Comparison of ENCODE assay signal across 10 cellular contexts in the genomic region with DNA sequence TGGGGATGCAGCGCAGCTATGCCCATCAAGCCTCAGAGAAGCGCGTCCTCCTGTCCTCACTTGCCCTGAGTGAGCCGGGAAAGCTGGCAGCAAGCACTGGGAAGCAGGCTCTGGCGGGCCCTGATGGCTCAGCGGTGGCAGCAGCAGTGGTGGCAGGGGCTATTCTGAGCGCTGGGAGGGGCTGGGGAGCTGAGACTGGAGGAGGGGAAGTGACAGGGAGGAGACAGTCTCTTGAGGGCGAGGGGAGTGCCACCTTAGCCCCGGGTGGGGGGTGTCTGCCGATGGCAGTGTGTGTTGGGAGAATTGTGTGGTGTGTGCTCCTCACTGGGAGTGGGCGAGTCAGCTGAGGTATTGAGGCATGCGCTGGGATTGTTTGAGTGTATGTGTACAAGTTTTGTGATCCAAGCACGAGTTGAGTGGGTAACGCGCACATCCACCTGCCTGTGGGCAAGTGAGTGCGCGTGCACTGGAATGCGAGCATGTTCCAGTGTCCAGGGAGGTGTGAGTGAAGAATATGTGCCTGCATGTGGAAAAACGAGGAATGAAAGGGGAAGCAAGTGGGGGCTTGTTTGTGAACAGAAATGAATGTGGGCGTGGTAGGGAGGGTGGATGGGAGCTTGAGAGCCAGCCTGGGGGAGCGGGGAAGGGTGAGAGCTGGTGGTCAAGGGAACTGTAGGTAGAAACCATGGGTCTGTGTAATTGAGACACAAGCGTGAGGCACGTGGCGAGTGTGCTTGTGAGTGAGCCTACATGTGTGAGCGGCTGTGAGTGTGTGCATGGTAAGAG. TPM values are rescaled to one million over a fixed set of nuclear protein-coding genes. Genes with fewer than 3 reads are reported as not detected.
DNase-seq lines count a peak whose midpoint lies in the region; ATAC-seq and TF ChIP-seq lines count a peak whose summit lies in the region.
"Had no signal": no experiment of that assay in that cellular context is flagged by ENCODE, and none has a peak within 500 bp of the region (broad histone marks: within the 10 kb centered on the region; RNA-seq: fewer than 3 reads in every experiment).

No MANE protein-coding gene starts in this region.

- H3K4me1 Mint-ChIP-seq in T-helper 1 cell treated with Interleukin-12 subunit alpha and Interleukin-12 subunit beta and Interleukin-4 antibody, amounts not matched to agents 30 μg/mL and 1 μg/mL, for 36 hours (ENCODE audit: low read depth), result no peaks in the 10 kb centered on the region
- H3K4me1 Mint-ChIP-seq in WTC11, result peaks cover 43% of the 10 kb centered on the region

- no peaks in the 10 kb centered on the region for H3K9me3 Mint-ChIP-seq in T-helper 1 cell treated with Interleukin-12 subunit alpha and Interleukin-12 subunit beta and Interleukin-4 antibody, amounts not matched to agents 30 μg/mL and 1 μg/mL, for 36 hours
- no peaks in the 10 kb centered on the region for H3K9me3 Mint-ChIP-seq in WTC11

- intact Hi-C loops in upper lobe of right lung (cut with DNase I), result no loop called here

- peak overlapping the region; percentile 58 for H3K27ac Mint-ChIP-seq in T-helper 1 cell treated with Interleukin-12 subunit alpha and Interleukin-12 subunit beta and Interleukin-4 antibody, amounts not matched to agents 30 μg/mL and 1 μg/mL, for 36 hours
- no peak overlapping the region for H3K27ac Mint-ChIP-seq in WTC11
- H3K27ac Mint-ChIP-seq: activated CD4-positive, alpha-beta T cell treated with anti-CD3 and anti-CD28 coated beads for 36 hours had no signal

- H3K27me3 ChIP-seq in kidney epithelial cell (ENCODE audit: control insufficient read depth, insufficient read depth, low read length), result peaks cover 14% of the 10 kb centered on the region
- peaks cover 13% of the 10 kb centered on the region for H3K27me3 ChIP-seq in upper lobe of right lung

- H3K4me3 Mint-ChIP-seq in T-helper 1 cell treated with Interleukin-12 subunit alpha and Interleukin-12 subunit beta and Interleukin-4 antibody, amounts not matched to agents 30 μg/mL and 1 μg/mL, for 36 hours, result no peak overlapping the region
- H3K4me3 Mint-ChIP-seq in WTC11, result 0 out of 2 replicates have a peak overlapping the region, but pooled peaks have one; percentile 5
- H3K4me3 Mint-ChIP-seq: activated CD4-positive, alpha-beta T cell treated with anti-CD3 and anti-CD28 coated beads for 36 hours had no signal

- H3K27me3 Mint-ChIP-seq in T-helper 1 cell treated with Interleukin-12 subunit alpha and Interleukin-12 subunit beta and Interleukin-4 antibody, amounts not matched to agents 30 μg/mL and 1 μg/mL, for 36 hours (ENCODE audit: low read depth), result peaks cover 36% of the 10 kb centered on the region
- H3K27me3 Mint-ChIP-seq in WTC11 (ENCODE audit: low read depth), result peaks cover 39% of the 10 kb centered on the region

- no peaks in the 10 kb centered on the region for H3K9me3 ChIP-seq in upper lobe of right lung

- no peaks in the 10 kb centered on the region for H3K36me3 ChIP-seq in kidney epithelial cell (ENCODE audit: control insufficient read depth, insufficient read depth, low read length)
- no peaks in the 10 kb centered on the region for H3K36me3 ChIP-seq in upper lobe of right lung

- DNase-seq in T-helper 1 cell, result no peak
- DNase-seq in WTC11 (ENCODE audit: low spot score), result peak; percentile 25
- no peak for DNase-seq in kidney epithelial cell (ENCODE audit: low read depth)
- peak; percentile 60 for DNase-seq in upper lobe of right lung
- no peak for DNase-seq in NK-92 (lab: John Stamatoyannopoulos, UW; ENCODE audit: unreplicated experiment)
- no peak for DNase-seq in stimulated activated CD4-positive, alpha-beta T cell treated with anti-CD3 and anti-CD28 coated beads, Interleukin-4, amount 100 ng/mL, for 4 hours
- DNase-seq: activated CD4-positive, alpha-beta T cell treated with anti-CD3 and anti-CD28 coated beads for 36 hours; occipital lobe had no signal

- TF ChIP-seq CTCF in WTC11 (IDR thresholded peaks at IDR 0.05) (no peak), kidney epithelial cell (IDR thresholded peaks at IDR 0.05; ENCODE audit: insufficient read depth, low read length, poor library complexity, severe bottlenecking) (peak; percentile 12), upper lobe of right lung (IDR thresholded peaks at IDR 0.05) (no peak)

- H3K4me3 ChIP-seq in kidney epithelial cell (ENCODE audit: low read depth, low read length) (no peak overlapping the region), upper lobe of right lung (no peak overlapping the region)

- no peak overlapping the region for H3K27ac ChIP-seq in upper lobe of right lung

- CTCF ChIA-PET in WTC11 (lab: Charles Lee), result interaction anchor here (0.8 to 4.8 kb wide), 11 partner anchors 14 to 155 kb away, joined by 3 to 37 read pairs (median 6); no protein-coding TSS in a partner anchor

- POLR2A ChIA-PET in WTC11 (lab: Charles Lee), result no interaction called here

- H3K36me3 Mint-ChIP-seq in T-helper 1 cell treated with Interleukin-12 subunit alpha and Interleukin-12 subunit beta and Interleukin-4 antibody, amounts not matched to agents 30 μg/mL and 1 μg/mL, for 36 hours (ENCODE audit: low read depth), result no peaks in the 10 kb centered on the region
- H3K36me3 Mint-ChIP-seq in WTC11, result no peaks in the 10 kb centered on the region

- H3K4me1 ChIP-seq in upper lobe of right lung, result peaks cover 12% of the 10 kb centered on the region

- no peak for ATAC-seq in WTC11
- no peak for ATAC-seq in upper lobe of right lung
- ATAC-seq in GM18861 (IDR thresholded peaks at IDR 0.05; ENCODE audit: unreplicated experiment), result no peak
- ATAC-seq: activated CD4-positive, alpha-beta T cell treated with anti-CD3 and anti-CD28 coated beads for 36 hours had no signal

TF ChIP-seq in WTC11, 78 proteins besides CTCF, POLR2A, EP300 and RAD21:
- TF ChIP-seq MXD4 (CRISPR knock-in tag; IDR thresholded peaks at IDR 0.05; ENCODE audit: borderline replicate concordance) (no peak), ATF6 (CRISPR knock-in tag; IDR thresholded peaks at IDR 0.05) (no peak), TCF7 (CRISPR knock-in tag; IDR thresholded peaks at IDR 0.05; ENCODE audit: low read depth) (no peak), FOXP1 (CRISPR knock-in tag; IDR thresholded peaks at IDR 0.05; ENCODE audit: borderline replicate concordance) (no peak), FOXK1 (CRISPR knock-in tag; IDR thresholded peaks at IDR 0.05) (no peak), NFYB (CRISPR knock-in tag; conservative IDR thresholded peaks at IDR 0.05; ENCODE audit: low read depth) (no peak)

RNA-seq across cellular contexts. Expression of gene FOXO6, which starts 2.9 kb away (rescaled TPM):
- total RNA-seq in WTC11 (2021) (5.4 to 7.4 TPM (median 7.0 TPM) in 3 replicates), kidney epithelial cell (0.14 and 0.67 TPM in 2 replicates), upper lobe of right lung (0.43 TPM)

Comparison
In these comparisons a context has a peak if more than half of its experiments do, and no peak if none do; other contexts are left out.
1. DNase-seq: peak in WTC11 (single experiment) and upper lobe of right lung (single experiment); none in T-helper 1 cell (0 of 5), kidney epithelial cell (single experiment), NK-92 (single experiment) and stimulated activated CD4-positive, alpha-beta T cell treated with anti-CD3 and anti-CD28 coated beads, Interleukin-4, amount 100 ng/mL, for 4 hours (0 of 2).